8 cellular contexts compared by ENCODE assay signal in genomic region chr3:156675744-156676466, GRCh38. TPM values are rescaled to one million over a fixed set of nuclear protein-coding genes. Genes with fewer than 3 reads are reported as not detected.
DNase-seq lines count a peak whose midpoint lies in the region; ATAC-seq lines count a peak whose summit lies in the region.

No MANE protein-coding gene starts in this region.

- peaks cover 36 to 37% of the 10 kb centered on the region in 2 donors for H3K4me1 ChIP-seq in naive thymus-derived CD4-positive, alpha-beta T cell (ENCODE audit: control insufficient read depth in 2 of 2, insufficient read depth in 2 of 2, low read length in 2 of 2)

- no peaks in the 10 kb centered on the region for H3K27me3 ChIP-seq in naive thymus-derived CD4-positive, alpha-beta T cell (ENCODE audit: control insufficient read depth in 2 of 2, insufficient read depth in 2 of 2, low read length in 2 of 2)

- H3K36me3 ChIP-seq in naive thymus-derived CD4-positive, alpha-beta T cell (ENCODE audit: control insufficient read depth in 2 of 3, insufficient read depth in 3 of 3, low read length in 3 of 3), result peaks cover 0 to 13% (median 9%) of the 10 kb centered on the region in 3 experiments

- H3K4me1 Mint-ChIP-seq in activated CD8-positive, alpha-beta T cell treated with anti-CD3 and anti-CD28 coated beads, Interleukin-2, amount 10 ng/mL, durations not matched to agents 7 days and 5 days (ENCODE audit: low read depth), result peaks cover 56% of the 10 kb centered on the region
- peaks cover 41 to 60% (median 55%) of the 10 kb centered on the region in 7 donors for H3K4me1 Mint-ChIP-seq in naive thymus-derived CD4-positive, alpha-beta T cell

- peaks cover 47% of the 10 kb centered on the region for H3K36me3 Mint-ChIP-seq in activated CD8-positive, alpha-beta T cell treated with anti-CD3 and anti-CD28 coated beads, Interleukin-2, amount 10 ng/mL, durations not matched to agents 7 days and 5 days (ENCODE audit: low read depth)
- peaks cover 5 to 47% (median 21%) of the 10 kb centered on the region in 5 donors for H3K36me3 Mint-ChIP-seq in naive thymus-derived CD4-positive, alpha-beta T cell

- intact Hi-C loops in naive thymus-derived CD4-positive, alpha-beta T cell (cut with micrococcal nuclease), result loop anchor here (1.0 to 10.0 kb wide), 6 partner anchors 7 to 1969 kb away; partner anchors contain the start of genes GFM1 (in 1 of the 2), GMPS (in 1 of the 2) and SHOX2 (in 1 of the 2)

- H3K27ac ChIP-seq in epithelial cell of prostate, result peak overlapping the region; percentile 89
- H3K27ac ChIP-seq in naive thymus-derived CD4-positive, alpha-beta T cell (ENCODE audit: low read depth, low read length), result peak overlapping the region; percentile 85

- peak overlapping the region; percentile 98 for H3K27ac Mint-ChIP-seq in activated CD8-positive, alpha-beta T cell treated with anti-CD3 and anti-CD28 coated beads, Interleukin-2, amount 10 ng/mL, durations not matched to agents 7 days and 5 days
- H3K27ac Mint-ChIP-seq in naive thymus-derived CD4-positive, alpha-beta T cell, result peak overlapping the region; percentile 23 to 97 (median 78)

- H3K9me3 Mint-ChIP-seq in activated CD8-positive, alpha-beta T cell treated with anti-CD3 and anti-CD28 coated beads, Interleukin-2, amount 10 ng/mL, durations not matched to agents 7 days and 5 days (ENCODE audit: insufficient read depth), result no peaks in the 10 kb centered on the region
- H3K9me3 Mint-ChIP-seq in naive thymus-derived CD4-positive, alpha-beta T cell, result no peaks in the 10 kb centered on the region

- H3K4me3 Mint-ChIP-seq in activated CD8-positive, alpha-beta T cell treated with anti-CD3 and anti-CD28 coated beads, Interleukin-2, amount 10 ng/mL, durations not matched to agents 7 days and 5 days, result peak overlapping the region; percentile 95
- H3K4me3 Mint-ChIP-seq in naive thymus-derived CD4-positive, alpha-beta T cell, result peak overlapping the region; percentile 83 to 98 (median 97)

- CTCF ChIA-PET in activated CD8-positive, alpha-beta T cell treated with anti-CD3 and anti-CD28 coated beads, Interleukin-2, amount 10 ng/mL, durations not matched to agents 7 days and 5 days (lab: Charles Lee), result interaction anchor here (0.8 to 10.5 kb wide), 18 partner anchors 8 to 553 kb away, joined by 3 to 140 read pairs (median 5); partner anchors contain the start of genes CCNL1 and SSR3
- CTCF ChIA-PET in naive thymus-derived CD4-positive, alpha-beta T cell (lab: Charles Lee), result interaction anchor here (1.7 to 1.9 kb wide), 3 partner anchors 10 to 461 kb away, joined by 3 to 7 read pairs (median 5); no protein-coding TSS in a partner anchor

- DNase-seq in activated gamma-delta T cell treated with Interleukin-2 at 50 U/mL for 16 hours, result peak; percentile 28
- DNase-seq in activated gamma-delta T cell (lab: John Stamatoyannopoulos, UW), result no peak
- peak; percentile 51 for DNase-seq in NCI-H2171 (lab: John Stamatoyannopoulos, UW)
- peak; percentile 30 for DNase-seq in activated CD8-positive, alpha-beta T cell treated with anti-CD3 and anti-CD28 coated beads, Interleukin-2, amount 10 ng/mL, durations not matched to agents 7 days and 5 days
- DNase-seq in epithelial cell of prostate (ENCODE audit: low read depth, low spot score), result peak; percentile 77
- peak in 4 of 9 donors; percentile 8 to 38 (median 20) for DNase-seq in naive thymus-derived CD4-positive, alpha-beta T cell
- peak; percentile 76 for DNase-seq in ureter (ENCODE audit: low spot score)

- ATAC-seq in activated CD8-positive, alpha-beta T cell treated with anti-CD3 and anti-CD28 coated beads, Interleukin-2, amount 10 ng/mL, durations not matched to agents 7 days and 5 days, result no peak
- ATAC-seq in naive thymus-derived CD4-positive, alpha-beta T cell, result no peak
- no peak for ATAC-seq in HG03108 (IDR thresholded peaks at IDR 0.05; ENCODE audit: unreplicated experiment)

- H3K9me3 ChIP-seq in naive thymus-derived CD4-positive, alpha-beta T cell (ENCODE audit: control insufficient read depth in 2 of 3, low read length in 3 of 3), result no peaks in the 10 kb centered on the region

- no peaks in the 10 kb centered on the region for H3K27me3 Mint-ChIP-seq in activated CD8-positive, alpha-beta T cell treated with anti-CD3 and anti-CD28 coated beads, Interleukin-2, amount 10 ng/mL, durations not matched to agents 7 days and 5 days (ENCODE audit: low read depth)
- H3K27me3 Mint-ChIP-seq in naive thymus-derived CD4-positive, alpha-beta T cell, result no peaks in the 10 kb centered on the region

- H3K4me3 ChIP-seq in naive thymus-derived CD4-positive, alpha-beta T cell (ENCODE audit: low read length), result peak overlapping the region; percentile 93

- POLR2A ChIA-PET in activated CD8-positive, alpha-beta T cell treated with anti-CD3 and anti-CD28 coated beads, Interleukin-2, amount 10 ng/mL, durations not matched to agents 7 days and 5 days (lab: Charles Lee), result interaction anchor here (0.5 to 5.1 kb wide), 27 partner anchors 10 to 822 kb away, joined by 3 to 41 read pairs (median 4); partner anchors contain the start of genes CCNL1, GMPS, LEKR1 and SLC33A1
- POLR2A ChIA-PET in naive thymus-derived CD4-positive, alpha-beta T cell (lab: Charles Lee), result interaction anchor here (0.7 to 5.0 kb wide), 19 partner anchors 10 to 499 kb away, joined by 3 to 46 read pairs (median 4); partner anchors contain the start of genes CCNL1 and SSR3

RNA-seq across cellular contexts. Expression of gene TIPARP, which starts 1.5 kb away (rescaled TPM):
- 10 to 100 TPM; 34.2 to 36.5 TPM for total RNA-seq in activated CD8-positive, alpha-beta T cell treated with anti-CD3 and anti-CD28 coated beads, Interleukin-2, amount 10 ng/mL, durations not matched to agents 7 days and 5 days
- 10 to 100 TPM; 59.2 to 66.6 (median 64.3) TPM for total RNA-seq in naive thymus-derived CD4-positive, alpha-beta T cell
- 1 to 10 TPM; 4.2 to 8.4 TPM for polyA plus RNA-seq in naive thymus-derived CD4-positive, alpha-beta T cell
- total RNA-seq in ureter, result 30.2 TPM
